ENCODE assay signal across 26 cellular contexts in the genomic region with DNA sequence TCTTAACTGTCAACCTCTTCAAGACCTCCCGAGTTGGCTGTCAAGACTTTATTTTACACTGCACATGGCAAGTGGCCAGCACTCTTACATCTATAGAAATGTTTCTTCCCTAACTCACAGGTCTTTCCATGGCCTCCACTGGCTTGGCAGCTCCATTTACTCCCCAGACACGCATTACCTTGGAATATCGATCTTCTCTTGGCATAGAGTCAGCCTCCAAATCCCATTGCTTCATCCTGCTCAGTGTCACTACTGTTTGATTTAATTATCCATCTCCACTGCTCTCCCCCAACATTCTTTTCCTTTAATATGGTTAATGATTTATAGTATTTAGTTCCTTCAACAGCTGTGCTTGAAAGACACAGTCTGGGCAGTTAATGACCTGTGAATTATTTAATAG.
A peak's percentile ranks its signal among the peaks of the same experiment; 100 is the strongest.
DNase-seq lines count a peak whose midpoint lies in the region; ATAC-seq, FAIRE-seq and TF ChIP-seq lines count a peak whose summit lies in the region.
"Had no signal": no experiment of that assay in that cellular context is flagged by ENCODE, and none has a peak within 500 bp of the region (broad histone marks: within the 10 kb centered on the region; RNA-seq: fewer than 3 reads in every experiment).

No MANE protein-coding gene starts in this region.

- H3K27me3 ChIP-seq in left lung = no peaks in the 10 kb centered on the region
- H3K27me3 ChIP-seq: neutrophil, upper lobe of left lung had no signal

- intact Hi-C loops in left lung (cut with DNase I) = no loop called here

- no peak overlapping the region for H3K4me3 ChIP-seq in left lung
- H3K4me3 ChIP-seq: smooth muscle cell, upper lobe of left lung had no signal

- no peak overlapping the region for H3K4me3 Mint-ChIP-seq in T-helper 2 cell treated with Interferon-gamma antibody and Interleukin-4, amounts not matched to agents 5 μg/mL and 100 μg/mL, for 36 hours
- H3K4me3 Mint-ChIP-seq in activated T-helper 17 cell treated with anti-CD3 and anti-CD28 coated beads, Interleukin-2, amount 50 U/mL, for 72 hours = no peak overlapping the region
- H3K4me3 Mint-ChIP-seq: activated CD8-positive, alpha-beta T cell treated with anti-CD3 and anti-CD28 coated beads for 36 hours; B cell; central memory CD8-positive, alpha-beta T cell had no signal

- peaks cover 0 to 6% of the 10 kb centered on the region in 2 donors for H3K4me1 ChIP-seq in left lung

- DNase-seq in COR-L47 (lab: John Stamatoyannopoulos, UW) (peak; percentile 8), NCI-H1092 (lab: John Stamatoyannopoulos, UW) (peak; percentile 46), RCC 7860 (ENCODE audit: low spot score) (no peak), left lung (no peak), HuH-7.5 (ENCODE audit: low spot score) (no peak), NCI-H1436 treated with DMSO at 0.1 percent for 48 hours (lab: John Stamatoyannopoulos, UW) (no peak)
- DNase-seq in T-helper 2 cell treated with Interferon-gamma antibody and Interleukin-4, amounts not matched to agents 5 μg/mL and 100 μg/mL, for 36 hours (ENCODE audit: low spot score) = no peak
- DNase-seq: activated CD4-positive, alpha-beta T cell treated with anti-CD3 and anti-CD28 coated beads for 1 hour; activated CD8-positive, alpha-beta T cell treated with anti-CD3 and anti-CD28 coated beads for 36 hours; activated effector memory CD4-positive, alpha-beta T cell treated with anti-CD3 and anti-CD28 coated beads, Interleukin-2, amount 50 U/mL, for 16 hours; DND-41; glutamatergic neuron; kidney; NCI-H1048; NK-92 treated with Interleukin-12 subunit alpha and Interleukin-12 subunit beta, amount 100 ng/mL, for 24 hours; SHP77 treated with DMSO at 0.1 percent for 48 hours; stimulated activated CD4-positive, alpha-beta T cell treated with anti-CD3 and anti-CD28 coated beads, Interleukin-2, amount 100 ng/mL, for 24 hours; upper lobe of left lung had no signal

- TF ChIP-seq CTCF in left lung (IDR thresholded peaks at IDR 0.05) = no peak

- no peaks in the 10 kb centered on the region for H3K9me3 Mint-ChIP-seq in T-helper 2 cell treated with Interferon-gamma antibody and Interleukin-4, amounts not matched to agents 5 μg/mL and 100 μg/mL, for 36 hours
- peaks cover 4% of the 10 kb centered on the region for H3K9me3 Mint-ChIP-seq in activated T-helper 17 cell treated with anti-CD3 and anti-CD28 coated beads, Interleukin-2, amount 50 U/mL, for 72 hours
- H3K9me3 Mint-ChIP-seq: activated CD8-positive, alpha-beta T cell treated with anti-CD3 and anti-CD28 coated beads for 36 hours; central memory CD8-positive, alpha-beta T cell had no signal

- H3K4me1 Mint-ChIP-seq in T-helper 2 cell treated with Interferon-gamma antibody and Interleukin-4, amounts not matched to agents 5 μg/mL and 100 μg/mL, for 36 hours (ENCODE audit: low read depth) = peaks cover 1% of the 10 kb centered on the region
- H3K4me1 Mint-ChIP-seq in activated T-helper 17 cell treated with anti-CD3 and anti-CD28 coated beads, Interleukin-2, amount 50 U/mL, for 72 hours = peaks cover 5% of the 10 kb centered on the region
- H3K4me1 Mint-ChIP-seq: B cell; central memory CD8-positive, alpha-beta T cell had no signal

- peak; percentile 37 for ATAC-seq in left lung
- ATAC-seq in activated T-helper 17 cell treated with anti-CD3 and anti-CD28 coated beads, Interleukin-2, amount 50 U/mL, for 72 hours (replicated peaks) = no peak
- ATAC-seq: activated CD8-positive, alpha-beta T cell treated with anti-CD3 and anti-CD28 coated beads for 36 hours had no signal

- FAIRE-seq in RCC 7860 (lab: Jason Lieb, UNC) = peak; percentile 36
- FAIRE-seq: endothelial cell of umbilical vein, H54, kidney had no signal

- H3K9me3 ChIP-seq in left lung = no peaks in the 10 kb centered on the region
- H3K9me3 ChIP-seq: neutrophil, upper lobe of left lung had no signal

- no peak overlapping the region for H3K27ac ChIP-seq in left lung
- H3K27ac ChIP-seq: HL-60, neutrophil, upper lobe of left lung had no signal

- H3K36me3 Mint-ChIP-seq in T-helper 2 cell treated with Interferon-gamma antibody and Interleukin-4, amounts not matched to agents 5 μg/mL and 100 μg/mL, for 36 hours (ENCODE audit: low read depth) = no peaks in the 10 kb centered on the region
- no peaks in the 10 kb centered on the region for H3K36me3 Mint-ChIP-seq in activated T-helper 17 cell treated with anti-CD3 and anti-CD28 coated beads, Interleukin-2, amount 50 U/mL, for 72 hours (ENCODE audit: low read depth)

- no peak overlapping the region for H3K27ac Mint-ChIP-seq in T-helper 2 cell treated with Interferon-gamma antibody and Interleukin-4, amounts not matched to agents 5 μg/mL and 100 μg/mL, for 36 hours
- H3K27ac Mint-ChIP-seq in activated T-helper 17 cell treated with anti-CD3 and anti-CD28 coated beads, Interleukin-2, amount 50 U/mL, for 72 hours = no peak overlapping the region
- H3K27ac Mint-ChIP-seq: activated CD8-positive, alpha-beta T cell treated with anti-CD3 and anti-CD28 coated beads for 36 hours; B cell had no signal

- no peaks in the 10 kb centered on the region for H3K27me3 Mint-ChIP-seq in T-helper 2 cell treated with Interferon-gamma antibody and Interleukin-4, amounts not matched to agents 5 μg/mL and 100 μg/mL, for 36 hours (ENCODE audit: low read depth)
- H3K27me3 Mint-ChIP-seq in activated T-helper 17 cell treated with anti-CD3 and anti-CD28 coated beads, Interleukin-2, amount 50 U/mL, for 72 hours = no peaks in the 10 kb centered on the region
- H3K27me3 Mint-ChIP-seq: B cell; central memory CD8-positive, alpha-beta T cell had no signal

- no peaks in the 10 kb centered on the region for H3K36me3 ChIP-seq in left lung
- H3K36me3 ChIP-seq: neutrophil, upper lobe of left lung had no signal

Comparison
In these comparisons a context has a peak if more than half of its experiments do, and no peak if none do; other contexts are left out.
1. DNase-seq: peak in COR-L47 (single experiment) and NCI-H1092 (single experiment); none in RCC 7860 (single experiment), left lung (0 of 2), HuH-7.5 (single experiment), T-helper 2 cell treated with Interferon-gamma antibody and Interleukin-4, amounts not matched to agents 5 μg/mL and 100 μg/mL, for 36 hours (single experiment) and NCI-H1436 treated with DMSO at 0.1 percent for 48 hours (single experiment).